8 cellular contexts compared by ENCODE assay signal in genomic region chr7:124764847-124765400, GRCh38. TPM values are rescaled to one million over a fixed set of nuclear protein-coding genes. Genes with fewer than 3 reads are reported as not detected.
DNase-seq lines count a peak whose midpoint lies in the region; ATAC-seq, FAIRE-seq and TF ChIP-seq lines count a peak whose summit lies in the region.

No MANE protein-coding gene starts in this region.

- DNase-seq in ELR (ENCODE audit: low read depth) (peak; percentile 13), NCI-H748 (lab: John Stamatoyannopoulos, UW; ENCODE audit: unreplicated experiment) (peak; percentile 54), T47D (ENCODE audit: low read depth in 1 of 2, low spot score in 1 of 2) (peak; percentile 29 to 65), kidney (peak; percentile 79), KBM-7 (no peak)
- DNase-seq in stimulated activated CD8-positive, alpha-beta memory T cell treated with anti-CD3 and anti-CD28 coated beads, Interleukin-4, amount 100 ng/mL, for 48 hours = peak; percentile 33

- H3K9ac ChIP-seq in kidney (ENCODE audit: low read length in 2 of 2) = no peak overlapping the region

- intact Hi-C loops in kidney (cut with DNase I) = no loop called here

- no peak overlapping the region for H3K27ac ChIP-seq in kidney (ENCODE audit: low read depth in 2 of 2, low read length in 2 of 2)

- in situ Hi-C loops in T47D (cut with HindIII; ENCODE audit: low pct_unique_long_range_greater_than_20kb, low sequenced_read_pairs) = no loop called here
- in situ Hi-C loops in KBM-7 (cut with MboI; ENCODE audit: low pct_unique_long_range_greater_than_20kb, low sequenced_read_pairs) = no loop called here

- TF ChIP-seq CTCF in kidney (IDR thresholded peaks at IDR 0.05; ENCODE audit: borderline replicate concordance, extremely low read depth, insufficient read depth) = no peak

- ATAC-seq in GM21786 (IDR thresholded peaks at IDR 0.05; ENCODE audit: unreplicated experiment) (peak; percentile 33), GM18861 (IDR thresholded peaks at IDR 0.05; ENCODE audit: unreplicated experiment) (no peak)

- no peaks in the 10 kb centered on the region for H3K9me3 ChIP-seq in kidney (ENCODE audit: control insufficient read depth in 1 of 2, low read length in 2 of 2)

- peak overlapping the region; percentile 38 to 43 for H3K4me3 ChIP-seq in kidney (ENCODE audit: low read length in 2 of 2)

- no peak for FAIRE-seq in kidney (lab: Jason Lieb, UNC)

- H3K36me3 ChIP-seq in kidney (ENCODE audit: control insufficient read depth in 1 of 2, insufficient read depth in 2 of 2, low read length in 2 of 2) = no peaks in the 10 kb centered on the region

- H3K4me1 ChIP-seq in kidney (ENCODE audit: control insufficient read depth in 1 of 2, insufficient read depth in 1 of 2, low read depth in 1 of 2, low read length in 2 of 2) = peaks cover 0 to 2% of the 10 kb centered on the region in 2 donors

RNA-seq across cellular contexts. Expression of gene GPR37, which starts 0.7 kb away (rescaled TPM):
- total RNA-seq in kidney = 4.4 TPM
- 0.60 TPM for polyA plus RNA-seq in kidney (ENCODE audit: insufficient read depth, low read depth, low replicate concordance)
